ENCODE assay signal across 8 cellular contexts in the genomic region with DNA sequence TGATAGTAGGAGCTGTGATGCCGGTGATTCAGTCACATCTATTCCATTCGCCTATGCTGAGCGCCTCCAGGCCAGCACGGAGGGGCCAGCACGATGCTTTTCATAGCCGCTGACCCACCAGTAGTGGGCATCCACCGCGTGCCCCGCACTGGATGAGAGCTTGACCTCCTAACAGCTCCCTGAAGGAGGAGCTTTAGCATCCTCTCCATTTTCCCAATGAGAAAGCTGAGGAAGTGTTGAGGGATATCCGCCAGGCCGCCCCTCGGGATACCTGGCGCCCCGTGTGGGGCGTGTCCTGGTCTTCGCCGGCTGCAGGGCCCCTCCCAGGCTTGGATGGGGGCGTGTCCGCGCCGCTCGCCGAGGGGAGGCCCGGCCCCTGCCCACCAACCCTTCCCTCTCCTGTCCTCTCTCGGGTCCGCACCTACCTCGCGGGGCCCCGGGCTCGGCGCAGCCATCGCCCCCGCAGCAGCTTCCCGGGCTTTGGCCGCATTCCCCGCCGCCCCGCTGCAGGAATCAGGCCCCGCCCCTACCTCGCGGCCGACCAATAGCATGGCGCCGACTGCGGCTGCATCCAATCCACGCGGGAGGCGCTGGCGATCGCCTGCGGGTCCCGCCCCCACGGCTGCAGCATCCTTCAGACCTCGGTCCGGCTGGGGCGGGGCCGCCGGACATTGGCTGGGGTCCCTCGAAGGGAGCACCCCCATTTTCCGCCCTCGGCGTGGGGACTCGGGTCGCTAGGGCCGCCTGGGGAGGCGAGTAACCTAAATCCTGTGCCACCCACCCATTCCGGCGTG. TPM values are rescaled to one million over a fixed set of nuclear protein-coding genes. Genes with fewer than 3 reads are reported as not detected.
DNase-seq lines count a peak whose midpoint lies in the region; ATAC-seq and TF ChIP-seq lines count a peak whose summit lies in the region.

A gene with protein sequence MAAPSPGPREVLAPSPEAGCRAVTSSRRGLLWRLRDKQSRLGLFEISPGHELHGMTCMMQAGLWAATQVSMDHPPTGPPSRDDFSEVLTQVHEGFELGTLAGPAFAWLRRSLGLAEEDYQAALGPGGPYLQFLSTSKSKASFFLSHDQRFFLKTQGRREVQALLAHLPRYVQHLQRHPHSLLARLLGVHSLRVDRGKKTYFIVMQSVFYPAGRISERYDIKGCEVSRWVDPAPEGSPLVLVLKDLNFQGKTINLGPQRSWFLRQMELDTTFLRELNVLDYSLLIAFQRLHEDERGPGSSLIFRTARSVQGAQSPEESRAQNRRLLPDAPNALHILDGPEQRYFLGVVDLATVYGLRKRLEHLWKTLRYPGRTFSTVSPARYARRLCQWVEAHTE (minus strand): TSS at position 480 of the 794 bp plus-strand sequence. CDS start 25 bp downstream, at position 455.

- WGBS in liver, result 3% methylated on average over 68 of the region's 68 CpGs

- peak; percentile 98 for DNase-seq in AG08396 (ENCODE audit: low spot score)
- peak; percentile 24 for DNase-seq in NCI-H446 treated with DMSO at 0.1 percent for 48 hours (lab: John Stamatoyannopoulos, UW)
- DNase-seq in activated CD4-positive, alpha-beta T cell treated with anti-CD3 and anti-CD28 coated beads, Interleukin-2, amount 50 U/mL, for 4 hours, result peak; percentile 57 to 58
- DNase-seq in dorsolateral prefrontal cortex, result peak; percentile 83 to 94 (median 87)
- DNase-seq in stimulated activated CD4-positive, alpha-beta T cell treated with anti-CD3 and anti-CD28 coated beads, Interleukin-4, amount 100 ng/mL, for 1 hour, result peak; percentile 75

- ATAC-seq in GM18858 (IDR thresholded peaks at IDR 0.05; ENCODE audit: unreplicated experiment) (peak; percentile 52), HG03025 (IDR thresholded peaks at IDR 0.05; ENCODE audit: low FRiP score, unreplicated experiment) (peak; percentile 76)

- no peak for TF ChIP-seq RAD21 in liver (IDR thresholded peaks at IDR 0.05)

- H3K9ac ChIP-seq in liver (ENCODE audit: low read depth in 1 of 2, low read length in 2 of 2), result no peak within 1 kb of the TSS

- intact Hi-C loops in dorsolateral prefrontal cortex (cut with DNase I), result no loop called here

- peak in 16 of 56 donors; percentile 4 to 45 (median 24) for TF ChIP-seq CTCF in dorsolateral prefrontal cortex (IDR thresholded peaks at IDR 0.05 in 54 of 56, conservative IDR thresholded peaks at IDR 0.05 in 2 of 56; ENCODE audit: low read depth in 1 of 56, partially characterized antibody in 56 of 56)
- no peak for TF ChIP-seq CTCF in liver (IDR thresholded peaks at IDR 0.05; ENCODE audit: low read depth, low read length, missing input control)

- H3K4me1 ChIP-seq in liver (ENCODE audit: control insufficient read depth in 4 of 4, insufficient read depth in 4 of 4, low read length in 3 of 4), result peaks cover 0 to 17% (median 6%) of the 10 kb centered on the region in 4 donors

- peak within 1 kb of the TSS in 38 of 59 donors; percentile 3 to 86 (median 56) for H3K27ac ChIP-seq in dorsolateral prefrontal cortex
- H3K27ac ChIP-seq in liver (ENCODE audit: low read depth in 1 of 2, low read length in 2 of 2), result no peak within 1 kb of the TSS

- H3K27me3 ChIP-seq in dorsolateral prefrontal cortex (peaks cover 0 to 28% (median 7%) of the 10 kb centered on the region in 45 donors), liver (ENCODE audit: control insufficient read depth in 4 of 4, insufficient read depth in 4 of 4, low read length in 3 of 4) (peaks cover 0 to 7% (median 0%) of the 10 kb centered on the region in 4 donors)

- peak within 1 kb of the TSS; percentile 58 to 99 (median 78) for H3K4me3 ChIP-seq in dorsolateral prefrontal cortex
- peak within 1 kb of the TSS in 1 of 3 donors; percentile 41 for H3K4me3 ChIP-seq in liver (ENCODE audit: low read depth in 1 of 3, low read length in 3 of 3)

- no peaks in the 10 kb centered on the region for H3K36me3 ChIP-seq in liver (ENCODE audit: control insufficient read depth in 4 of 4, insufficient read depth in 3 of 4, low read depth in 1 of 4, low read length in 3 of 4)

- no peaks in the 10 kb centered on the region for H3K9me3 ChIP-seq in liver (ENCODE audit: control insufficient read depth in 4 of 4, low read length in 3 of 4)

TF ChIP-seq in liver, 16 proteins besides CTCF, POLR2A, EP300 and RAD21:
- no peak for TF ChIP-seq RXRA (IDR thresholded peaks at IDR 0.05)
- TF ChIP-seq TAF1 (conservative IDR thresholded peaks at IDR 0.05), result no peak
- peak; percentile 15 for TF ChIP-seq SP1 (IDR thresholded peaks at IDR 0.05)

RNA-seq across cellular contexts. Expression of the gene that starts here (rescaled TPM):
- total RNA-seq in dorsolateral prefrontal cortex (10 to 100 TPM in 5 of 120 experiments, 1 to 10 TPM in 115; 1.2 to 13.2 (median 5.0) TPM), liver (1 to 10 TPM in 1 of 2 donors, under 1 TPM in 1; 0.59 to 1.5 TPM)
- polyA plus RNA-seq in liver, result under 1 TPM; 0.06 to 0.40 TPM

Comparison
In these comparisons a context has a peak if more than half of its experiments do, and no peak if none do; other contexts are left out.
1. DNase-seq: peak in every context shown above with its lines; median percentile 98 in AG08396; 87 in dorsolateral prefrontal cortex; 75 in stimulated activated CD4-positive, alpha-beta T cell treated with anti-CD3 and anti-CD28 coated beads, Interleukin-4, amount 100 ng/mL, for 1 hour; 58 in activated CD4-positive, alpha-beta T cell treated with anti-CD3 and anti-CD28 coated beads, Interleukin-2, amount 50 U/mL, for 4 hours; 24 in NCI-H446 treated with DMSO at 0.1 percent for 48 hours.
2. H3K27ac ChIP-seq: peak in dorsolateral prefrontal cortex (38 of 59); none in liver (0 of 2).